19 cellular contexts compared by ENCODE assay signal in genomic region chr12:39354955-39355354, GRCh38.
DNase-seq lines count a peak whose midpoint lies in the region; ATAC-seq and TF ChIP-seq lines count a peak whose summit lies in the region.
"Had no signal": no experiment of that assay in that cellular context is flagged by ENCODE, and none has a peak within 500 bp of the region (broad histone marks: within the 10 kb centered on the region; RNA-seq: fewer than 3 reads in every experiment).

No MANE protein-coding gene starts in this region.

- H3K36me3 Mint-ChIP-seq in activated T-cell treated with anti-CD3 and anti-CD28 coated beads, Interleukin-2, amount 50 U/mL, for 72 hours (ENCODE audit: insufficient read depth in 2 of 2): peaks cover 3 to 6% of the 10 kb centered on the region in 2 donors
- H3K36me3 Mint-ChIP-seq in activated T-helper 2 cell treated with anti-CD3 and anti-CD28 coated beads, Interferon-gamma antibody, Interleukin-2, Interleukin-4, amounts not matched to agents 10 μg/mL and 5 μg/mL and 100 μg/mL, durations not matched to agents 14 hours and 24 hours and 36 hours (ENCODE audit: low read depth): peaks cover 31% of the 10 kb centered on the region
- peaks cover 30 to 56% (median 32%) of the 10 kb centered on the region in 3 donors for H3K36me3 Mint-ChIP-seq in CD8-positive, alpha-beta memory T cell

- H3K27me3 ChIP-seq in heart left ventricle: no peaks in the 10 kb centered on the region
- no peaks in the 10 kb centered on the region for H3K27me3 ChIP-seq in CD8-positive, alpha-beta memory T cell (ENCODE audit: insufficient read depth, low read length, poor library complexity, severe bottlenecking)
- H3K27me3 ChIP-seq: BLaER1 had no signal

- DNase-seq in activated T-cell treated with anti-CD3 and anti-CD28 coated beads, Interleukin-2, amount 50 U/mL, for 72 hours: no peak
- DNase-seq in activated T-cell treated with anti-CD3 and anti-CD28 coated beads for 4 hours: no peak
- peak; percentile 9 for DNase-seq in RKO (ENCODE audit: low spot score)
- peak; percentile 39 for DNase-seq in epithelial cell of esophagus (ENCODE audit: low read depth)
- no peak for DNase-seq in heart left ventricle
- DNase-seq in SW480 (ENCODE audit: low spot score): no peak
- no peak for DNase-seq in activated T-helper 2 cell treated with anti-CD3 and anti-CD28 coated beads, Interferon-gamma antibody, Interleukin-2, Interleukin-4, amounts not matched to agents 10 μg/mL and 5 μg/mL and 100 μg/mL, durations not matched to agents 14 hours and 24 hours and 36 hours (ENCODE audit: low spot score)
- no peak for DNase-seq in CD8-positive, alpha-beta memory T cell
- DNase-seq: DMS 273 treated with DMSO at 0.1 percent for 48 hours, KBM-7, NCI-H1105, NCI-H187, NCI-H446, SHP77 had no signal

- peak overlapping the region; percentile 8 for H3K27ac Mint-ChIP-seq in activated T-cell treated with anti-CD3 and anti-CD28 coated beads, Interleukin-2, amount 50 U/mL, for 72 hours
- H3K27ac Mint-ChIP-seq in activated T-helper 2 cell treated with anti-CD3 and anti-CD28 coated beads, Interferon-gamma antibody, Interleukin-2, Interleukin-4, amounts not matched to agents 10 μg/mL and 5 μg/mL and 100 μg/mL, durations not matched to agents 14 hours and 24 hours and 36 hours: no peak overlapping the region
- H3K27ac Mint-ChIP-seq in CD8-positive, alpha-beta memory T cell: no peak overlapping the region

- no peak for TF ChIP-seq POLR2A in heart left ventricle (IDR thresholded peaks at IDR 0.05)

- H3K9me3 ChIP-seq in heart left ventricle: no peaks in the 10 kb centered on the region
- no peaks in the 10 kb centered on the region for H3K9me3 ChIP-seq in CD8-positive, alpha-beta memory T cell (ENCODE audit: low read length)
- H3K9me3 ChIP-seq: BLaER1 had no signal

- POLR2A ChIA-PET in CD8-positive, alpha-beta memory T cell (lab: Charles Lee): no interaction called here

- intact Hi-C loops in heart left ventricle (cut with DNase I): no loop called here
- intact Hi-C loops in activated T-helper 2 cell treated with anti-CD3 and anti-CD28 coated beads, Interferon-gamma antibody, Interleukin-2, Interleukin-4, amounts not matched to agents 10 μg/mL and 5 μg/mL and 100 μg/mL, durations not matched to agents 14 hours and 24 hours and 36 hours (cut with micrococcal nuclease): no loop called here

- peaks cover 0 to 54% (median 2%) of the 10 kb centered on the region in 9 donors for H3K36me3 ChIP-seq in heart left ventricle
- no peaks in the 10 kb centered on the region for H3K36me3 ChIP-seq in CD8-positive, alpha-beta memory T cell (ENCODE audit: insufficient read depth, low read length)
- H3K36me3 ChIP-seq: BLaER1 had no signal

- CTCF ChIA-PET in CD8-positive, alpha-beta memory T cell (lab: Charles Lee): interaction anchor here (1.7 kb wide), 1 partner anchor 10 kb away, joined by 4 read pairs; no protein-coding TSS in a partner anchor

- H3K4me3 ChIP-seq in epithelial cell of esophagus (ENCODE audit: low read length): no peak overlapping the region
- H3K4me3 ChIP-seq in heart left ventricle: no peak overlapping the region
- no peak overlapping the region for H3K4me3 ChIP-seq in CD8-positive, alpha-beta memory T cell (ENCODE audit: low read length)
- H3K4me3 ChIP-seq: BLaER1 had no signal

- no peak for ATAC-seq in activated T-cell treated with anti-CD3 and anti-CD28 coated beads, Interleukin-2, amount 50 U/mL, for 72 hours (replicated peaks in 1 of 2)
- ATAC-seq in heart left ventricle: no peak
- ATAC-seq: HCT116, Panc1 had no signal

- TF ChIP-seq CTCF in epithelial cell of esophagus (IDR thresholded peaks at IDR 0.05; ENCODE audit: insufficient read depth, low read depth, low read length, missing control alignments): no peak
- no peak for TF ChIP-seq CTCF in heart left ventricle (IDR thresholded peaks at IDR 0.05)

- no peaks in the 10 kb centered on the region for H3K4me1 Mint-ChIP-seq in activated T-cell treated with anti-CD3 and anti-CD28 coated beads, Interleukin-2, amount 50 U/mL, for 72 hours (ENCODE audit: low read depth)
- H3K4me1 Mint-ChIP-seq in activated T-helper 2 cell treated with anti-CD3 and anti-CD28 coated beads, Interferon-gamma antibody, Interleukin-2, Interleukin-4, amounts not matched to agents 10 μg/mL and 5 μg/mL and 100 μg/mL, durations not matched to agents 14 hours and 24 hours and 36 hours (ENCODE audit: low read depth): peaks cover 6% of the 10 kb centered on the region
- H3K4me1 Mint-ChIP-seq in CD8-positive, alpha-beta memory T cell: no peaks in the 10 kb centered on the region

- H3K9me3 Mint-ChIP-seq in activated T-cell treated with anti-CD3 and anti-CD28 coated beads, Interleukin-2, amount 50 U/mL, for 72 hours: no peaks in the 10 kb centered on the region
- no peaks in the 10 kb centered on the region for H3K9me3 Mint-ChIP-seq in activated T-helper 2 cell treated with anti-CD3 and anti-CD28 coated beads, Interferon-gamma antibody, Interleukin-2, Interleukin-4, amounts not matched to agents 10 μg/mL and 5 μg/mL and 100 μg/mL, durations not matched to agents 14 hours and 24 hours and 36 hours
- no peaks in the 10 kb centered on the region for H3K9me3 Mint-ChIP-seq in CD8-positive, alpha-beta memory T cell

- H3K27ac ChIP-seq in heart left ventricle: no peak overlapping the region
- no peak overlapping the region for H3K27ac ChIP-seq in CD8-positive, alpha-beta memory T cell (ENCODE audit: low read depth, low read length)
- H3K27ac ChIP-seq: 22Rv1, BLaER1, HL-60 had no signal

- no peaks in the 10 kb centered on the region for H3K4me1 ChIP-seq in heart left ventricle
- no peaks in the 10 kb centered on the region for H3K4me1 ChIP-seq in CD8-positive, alpha-beta memory T cell (ENCODE audit: insufficient read depth, low read length)
- H3K4me1 ChIP-seq: BLaER1 had no signal

- H3K4me3 Mint-ChIP-seq in activated T-cell treated with anti-CD3 and anti-CD28 coated beads, Interleukin-2, amount 50 U/mL, for 72 hours: no peak overlapping the region
- H3K4me3 Mint-ChIP-seq in activated T-helper 2 cell treated with anti-CD3 and anti-CD28 coated beads, Interferon-gamma antibody, Interleukin-2, Interleukin-4, amounts not matched to agents 10 μg/mL and 5 μg/mL and 100 μg/mL, durations not matched to agents 14 hours and 24 hours and 36 hours (ENCODE audit: low read depth): no peak overlapping the region
- no peak overlapping the region for H3K4me3 Mint-ChIP-seq in CD8-positive, alpha-beta memory T cell

- H3K27me3 Mint-ChIP-seq in activated T-cell treated with anti-CD3 and anti-CD28 coated beads, Interleukin-2, amount 50 U/mL, for 72 hours (ENCODE audit: low read depth): no peaks in the 10 kb centered on the region
- H3K27me3 Mint-ChIP-seq in activated T-helper 2 cell treated with anti-CD3 and anti-CD28 coated beads, Interferon-gamma antibody, Interleukin-2, Interleukin-4, amounts not matched to agents 10 μg/mL and 5 μg/mL and 100 μg/mL, durations not matched to agents 14 hours and 24 hours and 36 hours (ENCODE audit: low read depth): no peaks in the 10 kb centered on the region
- no peaks in the 10 kb centered on the region for H3K27me3 Mint-ChIP-seq in CD8-positive, alpha-beta memory T cell

Comparison
In these comparisons a context has a peak if more than half of its experiments do, and no peak if none do; other contexts are left out.
1. DNase-seq: peak in RKO (single experiment) and epithelial cell of esophagus (single experiment); none in activated T-cell treated with anti-CD3 and anti-CD28 coated beads, Interleukin-2, amount 50 U/mL, for 72 hours (0 of 2), activated T-cell treated with anti-CD3 and anti-CD28 coated beads for 4 hours (single experiment), heart left ventricle (0 of 5), SW480 (single experiment), activated T-helper 2 cell treated with anti-CD3 and anti-CD28 coated beads, Interferon-gamma antibody, Interleukin-2, Interleukin-4, amounts not matched to agents 10 μg/mL and 5 μg/mL and 100 μg/mL, durations not matched to agents 14 hours and 24 hours and 36 hours (single experiment) and CD8-positive, alpha-beta memory T cell (0 of 5).